27 cellular contexts compared by ENCODE assay signal in genomic region chr5:142307491-142307890, GRCh38. TPM values are rescaled to one million over a fixed set of nuclear protein-coding genes. Genes with fewer than 3 reads are reported as not detected.
"Had no signal": no experiment of that assay in that cellular context is flagged by ENCODE, and none has a peak within 500 bp of the region (broad histone marks: within the 10 kb centered on the region; RNA-seq: fewer than 3 reads in every experiment).

No MANE protein-coding gene starts in this region.

- H3K9me3 ChIP-seq: breast epithelium, esophagus squamous epithelium, left ventricle myocardium inferior, psoas muscle, spleen, transverse colon had no signal

- H3K9ac ChIP-seq: parathyroid adenoma had no signal

- H3K4me1 ChIP-seq: breast epithelium, esophagus squamous epithelium had no signal

- H3K27ac ChIP-seq: breast epithelium, epithelial cell of prostate, esophagus squamous epithelium, left ventricle myocardium inferior, parathyroid adenoma, psoas muscle, spleen, transverse colon, WERI-Rb-1 had no signal

- H3K4me3 Mint-ChIP-seq: activated CD4-positive, alpha-beta memory T cell treated with anti-CD3 and anti-CD28 coated beads for 36 hours; activated CD4-positive, alpha-beta T cell treated with anti-CD3 and anti-CD28 coated beads, Interleukin-2, amount 10 ng/mL, durations not matched to agents 24 days and 14 days; activated naive CD4-positive, alpha-beta T cell treated with anti-CD3 and anti-CD28 coated beads, Interleukin-2, amount 50 U/mL, for 24 hours; activated naive CD8-positive, alpha-beta T cell treated with anti-CD3 and anti-CD28 coated beads, Interleukin-2, amount 50 U/mL, for 24 hours; naive thymus-derived CD4-positive, alpha-beta T cell; neural crest cell; T-helper 17 cell had no signal

- ATAC-seq: activated naive CD8-positive, alpha-beta T cell treated with anti-CD3 and anti-CD28 coated beads, Interleukin-2, amount 50 U/mL, for 24 hours; naive thymus-derived CD4-positive, alpha-beta T cell; psoas muscle; T-helper 17 cell had no signal

- DNase-seq: activated CD4-positive, alpha-beta memory T cell treated with anti-CD3 and anti-CD28 coated beads for 36 hours; activated CD4-positive, alpha-beta T cell treated with anti-CD3 and anti-CD28 coated beads, Interleukin-2, amount 10 ng/mL, durations not matched to agents 24 days and 14 days; activated CD4-positive, CD25-positive, alpha-beta regulatory T cell treated with anti-CD3 and anti-CD28 coated beads, Interleukin-2, amount 50 U/mL, for 72 hours; activated naive CD8-positive, alpha-beta T cell treated with anti-CD3 and anti-CD28 coated beads, Interleukin-2, amount 50 U/mL, for 24 hours; activated T-cell treated with anti-CD3 and anti-CD28 coated beads, Interleukin-2, amount 50 U/mL, for 48 hours; central memory CD4-positive, alpha-beta T cell; esophagus squamous epithelium; foreskin melanocyte; left ventricle myocardium inferior; midbrain; naive thymus-derived CD4-positive, alpha-beta T cell; nucleus accumbens; psoas muscle; spleen; stimulated activated CD4-positive, alpha-beta T cell treated with anti-CD3 and anti-CD28 coated beads, Interleukin-2, amount 100 ng/mL, for 48 hours; stimulated activated naive CD4-positive, alpha-beta T cell treated with Interleukin-2 at 50 U/mL for 16 hours; T-helper 17 cell; T1000; transverse colon; WERI-Rb-1 had no signal

- H3K36me3 ChIP-seq: breast epithelium, spleen, transverse colon, WERI-Rb-1 had no signal

- H3K9me3 Mint-ChIP-seq: activated CD4-positive, alpha-beta memory T cell treated with anti-CD3 and anti-CD28 coated beads for 36 hours; activated CD4-positive, alpha-beta T cell treated with anti-CD3 and anti-CD28 coated beads, Interleukin-2, amount 10 ng/mL, durations not matched to agents 24 days and 14 days; activated naive CD4-positive, alpha-beta T cell treated with anti-CD3 and anti-CD28 coated beads, Interleukin-2, amount 50 U/mL, for 24 hours; activated naive CD8-positive, alpha-beta T cell treated with anti-CD3 and anti-CD28 coated beads, Interleukin-2, amount 50 U/mL, for 24 hours; activated T-helper 2 cell treated with anti-CD3 and anti-CD28 coated beads, Interferon-gamma antibody, Interleukin-2, Interleukin-4, amounts not matched to agents 10 μg/mL and 5 μg/mL and 100 μg/mL, durations not matched to agents 14 hours and 24 hours and 36 hours; naive thymus-derived CD4-positive, alpha-beta T cell; neural crest cell had no signal

- H3K27me3 ChIP-seq: breast epithelium, esophagus squamous epithelium, transverse colon had no signal

- H3K36me3 Mint-ChIP-seq: activated CD4-positive, alpha-beta memory T cell treated with anti-CD3 and anti-CD28 coated beads for 36 hours; activated naive CD4-positive, alpha-beta T cell treated with anti-CD3 and anti-CD28 coated beads, Interleukin-2, amount 50 U/mL, for 24 hours; naive thymus-derived CD4-positive, alpha-beta T cell had no signal

- H3K4me1 Mint-ChIP-seq: activated CD4-positive, alpha-beta T cell treated with anti-CD3 and anti-CD28 coated beads, Interleukin-2, amount 10 ng/mL, durations not matched to agents 24 days and 14 days; activated naive CD4-positive, alpha-beta T cell treated with anti-CD3 and anti-CD28 coated beads, Interleukin-2, amount 50 U/mL, for 24 hours; activated naive CD8-positive, alpha-beta T cell treated with anti-CD3 and anti-CD28 coated beads, Interleukin-2, amount 50 U/mL, for 24 hours had no signal

- H3K27me3 Mint-ChIP-seq: activated CD4-positive, alpha-beta memory T cell treated with anti-CD3 and anti-CD28 coated beads for 36 hours; activated CD4-positive, alpha-beta T cell treated with anti-CD3 and anti-CD28 coated beads, Interleukin-2, amount 10 ng/mL, durations not matched to agents 24 days and 14 days; activated naive CD4-positive, alpha-beta T cell treated with anti-CD3 and anti-CD28 coated beads, Interleukin-2, amount 50 U/mL, for 24 hours; activated naive CD8-positive, alpha-beta T cell treated with anti-CD3 and anti-CD28 coated beads, Interleukin-2, amount 50 U/mL, for 24 hours had no signal

- H3K27ac Mint-ChIP-seq: activated CD4-positive, alpha-beta memory T cell treated with anti-CD3 and anti-CD28 coated beads for 36 hours; activated CD4-positive, alpha-beta T cell treated with anti-CD3 and anti-CD28 coated beads, Interleukin-2, amount 10 ng/mL, durations not matched to agents 24 days and 14 days; activated naive CD4-positive, alpha-beta T cell treated with anti-CD3 and anti-CD28 coated beads, Interleukin-2, amount 50 U/mL, for 24 hours; activated naive CD8-positive, alpha-beta T cell treated with anti-CD3 and anti-CD28 coated beads, Interleukin-2, amount 50 U/mL, for 24 hours; activated T-helper 2 cell treated with anti-CD3 and anti-CD28 coated beads, Interferon-gamma antibody, Interleukin-2, Interleukin-4, amounts not matched to agents 10 μg/mL and 5 μg/mL and 100 μg/mL, durations not matched to agents 14 hours and 24 hours and 36 hours; naive thymus-derived CD4-positive, alpha-beta T cell; T-helper 17 cell had no signal

- H3K4me3 ChIP-seq: breast epithelium, esophagus squamous epithelium, left ventricle myocardium inferior, lung, psoas muscle, spleen, transverse colon had no signal

- H2AFZ ChIP-seq: parathyroid adenoma had no signal

RNA-seq across cellular contexts. Expression of gene SPRY4, which starts 17.3 kb away (rescaled TPM):
- polyA plus RNA-seq: naive thymus-derived CD4-positive, alpha-beta T cell had no signal
